ENCODE assay signal across 13 cellular contexts in the genomic region with DNA sequence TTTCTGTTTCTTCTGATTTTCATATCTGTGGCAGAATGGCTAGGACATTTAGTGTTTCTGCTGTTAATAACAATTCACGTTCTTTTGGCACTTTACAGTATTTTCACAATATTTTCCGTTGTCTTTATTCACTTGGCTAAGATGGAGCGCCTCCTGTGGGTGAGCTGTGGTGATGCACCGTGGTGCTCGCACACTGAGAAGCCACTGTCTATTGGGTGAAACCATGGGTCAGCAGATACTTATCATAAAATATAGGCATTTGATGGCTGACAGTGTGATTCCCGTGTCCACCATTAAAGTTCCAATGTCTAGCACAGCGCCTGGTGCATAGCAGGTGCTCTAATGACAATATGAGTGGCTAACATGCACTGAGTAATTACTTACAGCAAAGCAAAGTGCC.
A peak's percentile ranks its signal among the peaks of the same experiment; 100 is the strongest.
DNase-seq lines count a peak whose midpoint lies in the region; ATAC-seq, FAIRE-seq and TF ChIP-seq lines count a peak whose summit lies in the region.
"Had no signal": no experiment of that assay in that cellular context is flagged by ENCODE, and none has a peak within 500 bp of the region (broad histone marks: within the 10 kb centered on the region; RNA-seq: fewer than 3 reads in every experiment).

No MANE protein-coding gene starts in this region.

- ATAC-seq in HG03097 (IDR thresholded peaks at IDR 0.05; ENCODE audit: low FRiP score, unreplicated experiment) = no peak

- no peak overlapping the region for H3K27ac ChIP-seq in WERI-Rb-1

- no peak overlapping the region for H3K27ac Mint-ChIP-seq in activated naive CD4-positive, alpha-beta T cell treated with anti-CD3 and anti-CD28 coated beads, Interleukin-2, amount 10 ng/mL, durations not matched to agents 7 days and 5 days
- H3K27ac Mint-ChIP-seq: activated T-cell treated with anti-CD3 and anti-CD28 coated beads, Interleukin-2, amount 50 U/mL, for 24 hours; memory B cell had no signal

- DNase-seq in D721Med (ENCODE audit: insufficient read length, low spot score) = no peak
- DNase-seq in GM18507 (ENCODE audit: extremely low spot score, insufficient read length, low read depth) = peak; percentile 12
- DNase-seq in WERI-Rb-1 = no peak
- peak; percentile 57 for DNase-seq in iPS-NIHi7 (ENCODE audit: extremely low spot score)
- no peak for DNase-seq in cerebellar nuclear complex (lab: John Stamatoyannopoulos, UW)
- no peak for DNase-seq in amygdala (lab: John Stamatoyannopoulos, UW)
- no peak for DNase-seq in activated naive CD4-positive, alpha-beta T cell treated with anti-CD3 and anti-CD28 coated beads, Interleukin-2, amount 10 ng/mL, durations not matched to agents 7 days and 5 days
- DNase-seq: activated T-cell treated with anti-CD3 and anti-CD28 coated beads, Interleukin-2, amount 50 U/mL, for 24 hours; MM.1S; NCI-H446; stimulated activated CD4-positive, alpha-beta T cell treated with anti-CD3 and anti-CD28 coated beads, Interleukin-4, amount 100 ng/mL, for 1 hour had no signal

- H3K36me3 Mint-ChIP-seq in activated naive CD4-positive, alpha-beta T cell treated with anti-CD3 and anti-CD28 coated beads, Interleukin-2, amount 10 ng/mL, durations not matched to agents 7 days and 5 days = no peaks in the 10 kb centered on the region

- no peak overlapping the region for H3K4me3 ChIP-seq in WERI-Rb-1 (ENCODE audit: low read depth, low read length)

- H3K27me3 Mint-ChIP-seq in activated naive CD4-positive, alpha-beta T cell treated with anti-CD3 and anti-CD28 coated beads, Interleukin-2, amount 10 ng/mL, durations not matched to agents 7 days and 5 days = no peaks in the 10 kb centered on the region
- H3K27me3 Mint-ChIP-seq: activated T-cell treated with anti-CD3 and anti-CD28 coated beads, Interleukin-2, amount 50 U/mL, for 24 hours had no signal

- FAIRE-seq in D721Med (lab: Jason Lieb, UNC) = no peak
- FAIRE-seq in GM18507 (lab: Jason Lieb, UNC) = no peak

- H3K4me1 Mint-ChIP-seq in activated naive CD4-positive, alpha-beta T cell treated with anti-CD3 and anti-CD28 coated beads, Interleukin-2, amount 10 ng/mL, durations not matched to agents 7 days and 5 days = no peaks in the 10 kb centered on the region

- no peaks in the 10 kb centered on the region for H3K36me3 ChIP-seq in WERI-Rb-1

- H3K4me3 Mint-ChIP-seq in activated naive CD4-positive, alpha-beta T cell treated with anti-CD3 and anti-CD28 coated beads, Interleukin-2, amount 10 ng/mL, durations not matched to agents 7 days and 5 days = no peak overlapping the region
- H3K4me3 Mint-ChIP-seq: activated T-cell treated with anti-CD3 and anti-CD28 coated beads, Interleukin-2, amount 50 U/mL, for 24 hours; memory B cell had no signal

- no peaks in the 10 kb centered on the region for H3K9me3 Mint-ChIP-seq in activated naive CD4-positive, alpha-beta T cell treated with anti-CD3 and anti-CD28 coated beads, Interleukin-2, amount 10 ng/mL, durations not matched to agents 7 days and 5 days
- H3K9me3 Mint-ChIP-seq: activated T-cell treated with anti-CD3 and anti-CD28 coated beads, Interleukin-2, amount 50 U/mL, for 24 hours; memory B cell had no signal

- no peaks in the 10 kb centered on the region for H3K9me3 ChIP-seq in WERI-Rb-1 (ENCODE audit: severe bottlenecking)

- CTCF ChIA-PET in activated naive CD4-positive, alpha-beta T cell treated with anti-CD3 and anti-CD28 coated beads, Interleukin-2, amount 10 ng/mL, durations not matched to agents 7 days and 5 days (lab: Charles Lee) = no interaction called here

- H3K27me3 ChIP-seq in WERI-Rb-1 (ENCODE audit: insufficient read depth, low read depth, severe bottlenecking) = no peaks in the 10 kb centered on the region

- peak; percentile 7 for TF ChIP-seq CTCF in D721Med (IDR thresholded peaks at IDR 0.05; ENCODE audit: insufficient read depth, missing control alignments)
- TF ChIP-seq CTCF in WERI-Rb-1 (IDR thresholded peaks at IDR 0.05; ENCODE audit: low read depth, low read length) = peak; percentile 38

Comparison
In these comparisons a context has a peak if more than half of its experiments do, and no peak if none do; other contexts are left out.
1. DNase-seq: peak in GM18507 (single experiment) and iPS-NIHi7 (single experiment); none in D721Med (single experiment), WERI-Rb-1 (single experiment), cerebellar nuclear complex (0 of 2), amygdala (0 of 56) and activated naive CD4-positive, alpha-beta T cell treated with anti-CD3 and anti-CD28 coated beads, Interleukin-2, amount 10 ng/mL, durations not matched to agents 7 days and 5 days (single experiment).